2 cellular contexts compared by ENCODE assay signal in genomic region chr19:6216236-6216995, GRCh38.
TF ChIP-seq lines count a peak whose summit lies in the region.

No MANE protein-coding gene starts in this region.

TF ChIP-seq in GM23338, 12 proteins besides CTCF, POLR2A, EP300 and RAD21:
- TF ChIP-seq ZNF462 (CRISPR knock-in tag; IDR thresholded peaks at IDR 0.05) (no peak), EZH2phosphoT487 (IDR thresholded peaks at IDR 0.05; ENCODE audit: unreplicated experiment) (no peak), REST (IDR thresholded peaks at IDR 0.05; ENCODE audit: unreplicated experiment) (no peak), ZNF114 (CRISPR knock-in tag; IDR thresholded peaks at IDR 0.05) (no peak), STAT1 (IDR thresholded peaks at IDR 0.05; ENCODE audit: unreplicated experiment) (no peak), ZNF331 (CRISPR knock-in tag; IDR thresholded peaks at IDR 0.05; ENCODE audit: low read depth) (no peak), ETS1 (IDR thresholded peaks at IDR 0.05) (no peak), POLR2AphosphoS5 (IDR thresholded peaks at IDR 0.05; ENCODE audit: low read depth) (no peak), JUNB (IDR thresholded peaks at IDR 0.05; ENCODE audit: unreplicated experiment) (no peak), NANOG (IDR thresholded peaks at IDR 0.05; ENCODE audit: borderline replicate concordance) (no peak), CREB1 (CRISPR knock-in tag; IDR thresholded peaks at IDR 0.05; ENCODE audit: low read depth) (no peak), EZH2 (IDR thresholded peaks at IDR 0.05; ENCODE audit: low read depth, unreplicated experiment) (no peak)

TF ChIP-seq in K562, 482 proteins besides CTCF, POLR2A, EP300 and RAD21:
- TF ChIP-seq ZNF318 (IDR thresholded peaks at IDR 0.05; ENCODE audit: borderline replicate concordance in 1 of 2, low read depth in 1 of 2) (no peak), GATAD2B (IDR thresholded peaks at IDR 0.05; ENCODE audit: borderline replicate concordance) (no peak), POLR2G (IDR thresholded peaks at IDR 0.05; ENCODE audit: low read depth, low read length) (peak; percentile 58), RFX1 (IDR thresholded peaks at IDR 0.05) (no peak)
